Comparison of ENCODE assay signal across 8 cellular contexts in genomic region chr1:144077167-144077841, GRCh38.
DNase-seq lines count a peak whose midpoint lies in the region; ATAC-seq, FAIRE-seq and TF ChIP-seq lines count a peak whose summit lies in the region.
"Not testable (repeated sequence)": the region's sequence is repeated elsewhere in the genome, so short reads cannot be mapped to it uniquely, and the experiment has no call there.

No MANE protein-coding gene starts in this region.

- H3K9me3 ChIP-seq in AG04450 (ENCODE audit: control insufficient read depth, insufficient read depth, low read length); HUES48 (ENCODE audit: control insufficient read depth, insufficient read depth, low read length); WERI-Rb-1 (ENCODE audit: severe bottlenecking); keratinocyte (ENCODE audit: control insufficient read depth, low read depth, low read length); pancreas: not testable (repeated sequence)

- DNase-seq in AG04450 (ENCODE audit: low read depth, low spot score); keratinocyte (ENCODE audit: low read depth, low spot score): not testable (repeated sequence)
- DNase-seq in WERI-Rb-1: peak; percentile 75
- peak; percentile 0 for DNase-seq in epidermal melanocyte (ENCODE audit: insufficient read length, low spot score)
- peak in 5 of 6 donors; percentile 3 to 40 (median 13) for DNase-seq in pancreas

- WGBS in pancreas, 2 donors: 1% methylated on average over 39 to 91 of the region's 93 CpGs

- not testable (repeated sequence) for H3K79me2 ChIP-seq in keratinocyte (ENCODE audit: control insufficient read depth, insufficient read depth, low read length)

- CTCF ChIA-PET in AG04450 (lab: Charles Lee): not testable (repeated sequence)

- H3K4me2 ChIP-seq in keratinocyte (ENCODE audit: control insufficient read depth, extremely low read depth, insufficient read depth, low read depth, low read length): peak overlapping the region; percentile 22

- not testable (repeated sequence) for H3K4me1 ChIP-seq in HUES48 (ENCODE audit: control insufficient read depth, insufficient read depth, low read length); keratinocyte (ENCODE audit: control insufficient read depth, extremely low read depth, insufficient read depth, low read length); pancreas

- not testable (repeated sequence) for H3K27ac Mint-ChIP-seq in activated naive CD4-positive, alpha-beta T cell treated with anti-CD3 and anti-CD28 coated beads, Interleukin-2, amount 50 U/mL, for 24 hours
- H3K27ac Mint-ChIP-seq in stimulated activated memory B cell treated with anti-CD40 and anti-IgM and Interleukin-4, amounts not matched to agents 10 μg/mL and 1 μg/mL and 100 μg/mL, for 72 hours: peak overlapping the region; percentile 44

- not testable (repeated sequence) for H3K9ac ChIP-seq in HUES48 (ENCODE audit: low read depth, low read length); keratinocyte (ENCODE audit: control insufficient read depth, extremely low read depth, insufficient read depth, low read length)

- H3K4me3 Mint-ChIP-seq in activated naive CD4-positive, alpha-beta T cell treated with anti-CD3 and anti-CD28 coated beads, Interleukin-2, amount 50 U/mL, for 24 hours: peak overlapping the region; percentile 36
- peak overlapping the region; percentile 80 for H3K4me3 Mint-ChIP-seq in stimulated activated memory B cell treated with anti-CD40 and anti-IgM and Interleukin-4, amounts not matched to agents 10 μg/mL and 1 μg/mL and 100 μg/mL, for 72 hours

- not testable (repeated sequence) for FAIRE-seq in keratinocyte (lab: Jason Lieb, UNC); pancreas (lab: Jason Lieb, UNC)

- intact Hi-C loops in pancreas (cut with DNase I): not testable (repeated sequence)

- dilution Hi-C loops in keratinocyte (cut with MboI; ENCODE audit: extremely low pct_ligation_motif_present, low sequenced_read_pairs): not testable (repeated sequence)

- H3K9me3 Mint-ChIP-seq in activated naive CD4-positive, alpha-beta T cell treated with anti-CD3 and anti-CD28 coated beads, Interleukin-2, amount 50 U/mL, for 24 hours; stimulated activated memory B cell treated with anti-CD40 and anti-IgM and Interleukin-4, amounts not matched to agents 10 μg/mL and 1 μg/mL and 100 μg/mL, for 72 hours: not testable (repeated sequence)

- H3K27ac ChIP-seq in AG04450 (ENCODE audit: low read depth, low read length); HUES48 (ENCODE audit: low read depth, low read length); keratinocyte (ENCODE audit: control insufficient read depth, insufficient read depth, low read length); pancreas: not testable (repeated sequence)
- peak overlapping the region; percentile 39 for H3K27ac ChIP-seq in WERI-Rb-1

- H4K20me1 ChIP-seq in keratinocyte (ENCODE audit: control insufficient read depth, extremely low read depth, insufficient read depth, low read length): not testable (repeated sequence)

- not testable (repeated sequence) for TF ChIP-seq CTCF in AG04450 (IDR thresholded peaks at IDR 0.05; ENCODE audit: low read depth, low read length); WERI-Rb-1 (IDR thresholded peaks at IDR 0.05; ENCODE audit: low read depth, low read length); keratinocyte (optimal IDR thresholded peaks at IDR 0.05 in 1 of 3, IDR thresholded peaks at IDR 0.05 in 1 of 3, conservative IDR thresholded peaks at IDR 0.05 in 1 of 3; ENCODE audit: extremely low read depth in 1 of 3, insufficient read depth in 2 of 3, low read length in 3 of 3); pancreas (IDR thresholded peaks at IDR 0.05)

- not testable (repeated sequence) for H3K9me1 ChIP-seq in keratinocyte (ENCODE audit: control insufficient read depth, extremely low read depth, insufficient read depth, low read length)

- POLR2A ChIA-PET in AG04450 (lab: Yijun Ruan, JAX): not testable (repeated sequence)

- not testable (repeated sequence) for ATAC-seq in pancreas; stimulated activated memory B cell treated with anti-CD40 and anti-IgM and Interleukin-4, amounts not matched to agents 10 μg/mL and 1 μg/mL and 100 μg/mL, for 72 hours

- H2AFZ ChIP-seq in keratinocyte (ENCODE audit: control insufficient read depth, low read length): not testable (repeated sequence)

- H3K27me3 ChIP-seq in AG04450 (ENCODE audit: control insufficient read depth, insufficient read depth, low read length); HUES48 (ENCODE audit: control insufficient read depth, insufficient read depth, low read length); WERI-Rb-1 (ENCODE audit: insufficient read depth, low read depth, severe bottlenecking); keratinocyte (ENCODE audit: control insufficient read depth, extremely low read depth, insufficient read depth, low read length); pancreas: not testable (repeated sequence)

- H3K4me3 ChIP-seq in AG04450 (ENCODE audit: low read depth, low read length) (peak overlapping the region; percentile 47), HUES48 (ENCODE audit: low read depth, low read length) (peak overlapping the region; percentile 17; the same call in 1 of the 2 replicates), WERI-Rb-1 (ENCODE audit: low read depth, low read length) (peak overlapping the region; percentile 59), keratinocyte (ENCODE audit: control insufficient read depth in 2 of 3, extremely low read depth in 1 of 3, insufficient read depth in 2 of 3, low read depth in 1 of 3, low read length in 3 of 3) (peak overlapping the region in 2 of 3 experiments; percentile 43 to 49), pancreas (peak overlapping the region in 3 of 4 donors; percentile 9 to 20 (median 18))

- not testable (repeated sequence) for H3K4me1 Mint-ChIP-seq in activated naive CD4-positive, alpha-beta T cell treated with anti-CD3 and anti-CD28 coated beads, Interleukin-2, amount 50 U/mL, for 24 hours; stimulated activated memory B cell treated with anti-CD40 and anti-IgM and Interleukin-4, amounts not matched to agents 10 μg/mL and 1 μg/mL and 100 μg/mL, for 72 hours

- not testable (repeated sequence) for H3K27me3 Mint-ChIP-seq in activated naive CD4-positive, alpha-beta T cell treated with anti-CD3 and anti-CD28 coated beads, Interleukin-2, amount 50 U/mL, for 24 hours; stimulated activated memory B cell treated with anti-CD40 and anti-IgM and Interleukin-4, amounts not matched to agents 10 μg/mL and 1 μg/mL and 100 μg/mL, for 72 hours

- H3K36me3 ChIP-seq in HUES48 (ENCODE audit: control insufficient read depth, insufficient read depth, low read length); WERI-Rb-1; keratinocyte (ENCODE audit: control insufficient read depth in 2 of 2, extremely low read depth in 1 of 2, insufficient read depth in 2 of 2, low read length in 2 of 2); pancreas: not testable (repeated sequence)

- H3K36me3 Mint-ChIP-seq in activated naive CD4-positive, alpha-beta T cell treated with anti-CD3 and anti-CD28 coated beads, Interleukin-2, amount 50 U/mL, for 24 hours; stimulated activated memory B cell treated with anti-CD40 and anti-IgM and Interleukin-4, amounts not matched to agents 10 μg/mL and 1 μg/mL and 100 μg/mL, for 72 hours: not testable (repeated sequence)
